In the genomic region with DNA sequence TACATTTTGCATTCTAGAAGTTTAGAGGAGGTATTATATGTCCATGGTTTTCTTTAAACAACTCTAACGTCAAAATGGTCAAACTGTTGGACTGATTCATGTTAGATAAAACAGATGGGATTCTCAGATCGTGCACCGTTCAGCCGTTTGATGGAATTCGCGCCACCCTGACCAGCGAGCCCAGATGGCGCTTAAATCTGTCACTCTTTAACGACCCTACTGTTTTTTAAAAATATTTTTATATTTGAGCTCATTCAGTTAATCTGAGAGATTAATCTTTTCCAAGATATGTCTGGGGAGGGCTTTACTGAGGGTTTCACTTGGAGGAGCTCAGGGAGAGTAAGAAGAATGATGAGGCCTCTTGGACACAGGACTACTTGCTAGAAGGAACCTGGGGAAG, we compare ENCODE assay signal across 22 cellular contexts.
"Had no signal": no experiment of that assay in that cellular context is flagged by ENCODE, and none has a peak within 500 bp of the region (broad histone marks: within the 10 kb centered on the region; RNA-seq: fewer than 3 reads in every experiment).

No MANE protein-coding gene starts in this region.

- FAIRE-seq: bronchial epithelial cell had no signal

- H3K4me3 ChIP-seq: coronary artery, dorsolateral prefrontal cortex, gastrocnemius medialis, left ventricle myocardium inferior, lung, ovary, right lobe of liver, tibial nerve had no signal

- H3K4me1 ChIP-seq: gastrocnemius medialis, left ventricle myocardium inferior, tibial nerve had no signal

- H3K27ac ChIP-seq: coronary artery, gastrocnemius medialis, left ventricle myocardium inferior, neutrophil, ovary, right lobe of liver, tibial nerve had no signal

- ATAC-seq: activated CD8-positive, alpha-beta memory T cell treated with anti-CD3 and anti-CD28 coated beads, Interleukin-2, amount 10 ng/mL, durations not matched to agents 7 days and 5 days; activated CD8-positive, alpha-beta T cell treated with anti-CD3 and anti-CD28 coated beads, Interleukin-2, amount 10 ng/mL, durations not matched to agents 7 days and 5 days; gastrocnemius medialis; WTC11 had no signal

- H3K36me3 ChIP-seq: gastrocnemius medialis, left ventricle myocardium inferior, neutrophil, ovary, right lobe of liver, tibial nerve had no signal

- H3K27me3 ChIP-seq: dorsolateral prefrontal cortex, gastrocnemius medialis, ovary, right lobe of liver had no signal

- H3K9me3 ChIP-seq: gastrocnemius medialis, left ventricle myocardium inferior, neutrophil, ovary, right lobe of liver, tibial nerve had no signal

- DNase-seq: activated CD8-positive, alpha-beta memory T cell treated with anti-CD3 and anti-CD28 coated beads, Interleukin-2, amount 10 ng/mL, durations not matched to agents 7 days and 5 days; activated CD8-positive, alpha-beta T cell treated with anti-CD3 and anti-CD28 coated beads, Interleukin-2, amount 10 ng/mL, durations not matched to agents 7 days and 5 days; activated naive CD8-positive, alpha-beta T cell treated with anti-CD3 and anti-CD28 coated beads, Interleukin-2, amount 50 U/mL, for 24 hours; activated T-cell treated with anti-CD3 and anti-CD28 coated beads, Interleukin-2, amount 50 U/mL, for 48 hours; amygdala; cerebellar nuclear complex; effector memory CD4-positive, alpha-beta T cell; gastrocnemius medialis; glutamatergic neuron; left ventricle myocardium inferior; mesendoderm; ovary; right lobe of liver; stimulated activated CD4-positive, alpha-beta T cell treated with anti-CD3 and anti-CD28 coated beads, Interleukin-2, amount 100 ng/mL, for 48 hours; stimulated activated naive CD4-positive, alpha-beta T cell treated with Interleukin-2 at 50 U/mL for 16 hours had no signal
